33 cellular contexts compared by ENCODE assay signal in genomic region chr2:186910996-186911395, GRCh38.
"Had no signal": no experiment of that assay in that cellular context is flagged by ENCODE, and none has a peak within 500 bp of the region (broad histone marks: within the 10 kb centered on the region; RNA-seq: fewer than 3 reads in every experiment).

No MANE protein-coding gene starts in this region.

- H3K27ac ChIP-seq: WERI-Rb-1 had no signal

- H3K36me3 ChIP-seq: WERI-Rb-1 had no signal

- ATAC-seq: activated CD8-positive, alpha-beta memory T cell treated with anti-CD3 and anti-CD28 coated beads, Interleukin-2, amount 10 ng/mL, durations not matched to agents 7 days and 5 days; activated naive CD8-positive, alpha-beta T cell treated with anti-CD3 and anti-CD28 coated beads, Interleukin-2, amount 50 U/mL, for 24 hours; activated T-cell treated with anti-CD3 and anti-CD28 coated beads, Interleukin-2, amount 50 U/mL, for 72 hours; activated T-helper 17 cell treated with anti-CD3 and anti-CD28 coated beads, Interleukin-2, amount 50 U/mL, for 72 hours had no signal

- DNase-seq: activated CD4-positive, alpha-beta memory T cell treated with anti-CD3 and anti-CD28 coated beads, Interleukin-2, amount 10 ng/mL, durations not matched to agents 7 days and 5 days; activated CD4-positive, alpha-beta T cell treated with anti-CD3 and anti-CD28 coated beads for 1 hour; activated CD4-positive, alpha-beta T cell treated with anti-CD3 and anti-CD28 coated beads for 48 hours; activated CD4-positive, CD25-positive, alpha-beta regulatory T cell; activated CD8-positive, alpha-beta memory T cell treated with anti-CD3 and anti-CD28 coated beads for 24 hours; activated CD8-positive, alpha-beta memory T cell treated with anti-CD3 and anti-CD28 coated beads, Interleukin-2, amount 10 ng/mL, durations not matched to agents 7 days and 5 days; activated effector memory CD4-positive, alpha-beta T cell treated with anti-CD3 and anti-CD28 coated beads, Interleukin-2, amount 50 U/mL, for 16 hours; activated naive CD4-positive, alpha-beta T cell; activated naive CD8-positive, alpha-beta T cell treated with anti-CD3 and anti-CD28 coated beads, Interleukin-2, amount 50 U/mL, for 24 hours; activated T-cell treated with anti-CD3 and anti-CD28 coated beads, Interleukin-2, amount 50 U/mL, for 1 hour; activated T-cell treated with anti-CD3 and anti-CD28 coated beads, Interleukin-2, amount 50 U/mL, for 72 hours; anterior cingulate cortex; caudate nucleus; Kasumi-1; KG1; MM.1S; MV-4-11; NCI-H1092; NCI-H1436 treated with DMSO at 0.1 percent for 48 hours; NCI-H1694 treated with DMSO at 0.1 percent for 48 hours; NCI-H2029; NCI-H345; NCI-H524 treated with DMSO at 0.1 percent for 48 hours; NK-92 treated with Interleukin-12 subunit alpha and Interleukin-12 subunit beta, amount 100 ng/mL, for 24 hours; Right ventricle myocardium superior; SW 1271; T-helper 1 cell; T-helper 2 cell; T-helper 9 cell; WERI-Rb-1 had no signal

- FAIRE-seq: bronchial epithelial cell, colon had no signal
